Comparison of ENCODE assay signal across 8 cellular contexts in genomic region chr7:105015631-105015965, GRCh38. TPM values are rescaled to one million over a fixed set of nuclear protein-coding genes. Genes with fewer than 3 reads are reported as not detected.
DNase-seq lines count a peak whose midpoint lies in the region; ATAC-seq and TF ChIP-seq lines count a peak whose summit lies in the region.

No MANE protein-coding gene starts in this region.

- H3K56ac ChIP-seq in mesendoderm (ENCODE audit: low read length): peak overlapping the region; percentile 98

- H4K8ac ChIP-seq in mesendoderm (ENCODE audit: low read depth, low read length): no peak overlapping the region

- peaks cover 13 to 46% (median 28%) of the 10 kb centered on the region in 10 experiments for H3K4me1 ChIP-seq in BLaER1 treated with 17β-estradiol and CSF1 and Interleukin-3, amounts not matched to agents 10 nM and 100 nM
- H3K4me1 ChIP-seq in HAP-1 (peaks cover 17% of the 10 kb centered on the region), mesendoderm (ENCODE audit: control insufficient read depth, low read depth, low read length) (no peaks in the 10 kb centered on the region), upper lobe of right lung (peaks cover 26% of the 10 kb centered on the region)

- H3K27ac ChIP-seq in BLaER1 treated with 17β-estradiol and CSF1 and Interleukin-3, amounts not matched to agents 10 nM and 100 nM: peak overlapping the region; percentile 99 to 100 (median 100)
- H3K27ac ChIP-seq in RWPE1 (no peak overlapping the region), coronary artery (peak overlapping the region; percentile 99 to 100), mesendoderm (ENCODE audit: low read depth, low read length) (no peak overlapping the region), upper lobe of right lung (peak overlapping the region; percentile 100)

- peaks cover 22 to 65% (median 50%) of the 10 kb centered on the region in 11 experiments; a peak in 18 of 22 replicates for H4K20me1 ChIP-seq in BLaER1 treated with 17β-estradiol and CSF1 and Interleukin-3, amounts not matched to agents 10 nM and 100 nM

- no CpG with 5 or more reads among the region's 6 CpGs for WGBS in mesendoderm (ENCODE audit: extremely low coverage, insufficient coverage, low lambda C conversion rate)

- H3K27me3 ChIP-seq in BLaER1 treated with 17β-estradiol and CSF1 and Interleukin-3, amounts not matched to agents 10 nM and 100 nM: no peaks in the 10 kb centered on the region
- no peaks in the 10 kb centered on the region for H3K27me3 ChIP-seq in HAP-1 (ENCODE audit: low read depth)
- no peaks in the 10 kb centered on the region for H3K27me3 ChIP-seq in mesendoderm (ENCODE audit: insufficient read depth, low read length, poor library complexity)
- H3K27me3 ChIP-seq in upper lobe of right lung: no peaks in the 10 kb centered on the region

- peaks cover 0 to 3% (median 0%) of the 10 kb centered on the region in 11 experiments; a peak in 4 of 22 replicates for H3K36me3 ChIP-seq in BLaER1 treated with 17β-estradiol and CSF1 and Interleukin-3, amounts not matched to agents 10 nM and 100 nM
- H3K36me3 ChIP-seq in HAP-1 (replicated peaks): 0 out of 2 replicates have a peak, but pooled peaks cover 2% of the 10 kb centered on the region
- H3K36me3 ChIP-seq in mesendoderm (ENCODE audit: control insufficient read depth, insufficient read depth, low read length): no peaks in the 10 kb centered on the region
- H3K36me3 ChIP-seq in upper lobe of right lung: no peaks in the 10 kb centered on the region

- no peak overlapping the region for H2BK120ac ChIP-seq in mesendoderm (ENCODE audit: low read depth, low read length)

- CTCF ChIA-PET in RWPE1 (lab: Yijun Ruan, JAX): interaction anchor here (0.6 kb wide), 1 partner anchor 742 kb away, joined by 3 read pairs; no protein-coding TSS in a partner anchor

- peaks cover 69% of the 10 kb centered on the region for H3K79me2 ChIP-seq in mesendoderm (ENCODE audit: control insufficient read depth, insufficient read depth, low read length)

- TF ChIP-seq CTCF in RWPE1 (conservative IDR thresholded peaks at IDR 0.05; ENCODE audit: low read depth) (no peak), coronary artery (IDR thresholded peaks at IDR 0.05) (no peak), upper lobe of right lung (IDR thresholded peaks at IDR 0.05) (no peak)

- H2AK5ac ChIP-seq in mesendoderm (ENCODE audit: low read length): no peak overlapping the region

- no peak overlapping the region for H3K23ac ChIP-seq in mesendoderm (ENCODE audit: low read length)

- POLR2A ChIA-PET in RWPE1 (lab: Yijun Ruan, JAX; ENCODE audit: low non-redundant PET): no interaction called here

- H2BK15ac ChIP-seq in mesendoderm (replicated peaks; ENCODE audit: low read depth): no peak overlapping the region

- peak overlapping the region; percentile 84 to 97 (median 88) for H3K4me2 ChIP-seq in BLaER1 treated with 17β-estradiol and CSF1 and Interleukin-3, amounts not matched to agents 10 nM and 100 nM
- peak overlapping the region; percentile 46 for H3K4me2 ChIP-seq in mesendoderm (ENCODE audit: low read length)

- in situ Hi-C loops in HAP-1 (cut with MboI; ENCODE audit: low sequenced_read_pairs): no loop called here

- ATAC-seq in upper lobe of right lung (no peak), HG03457 (IDR thresholded peaks at IDR 0.05; ENCODE audit: unreplicated experiment) (no peak)

- intact Hi-C loops in upper lobe of right lung (cut with DNase I): no loop called here

- no peak overlapping the region for H4K5ac ChIP-seq in mesendoderm (ENCODE audit: low read length)

- H3K9ac ChIP-seq in BLaER1 treated with 17β-estradiol and CSF1 and Interleukin-3, amounts not matched to agents 10 nM and 100 nM: peak overlapping the region; percentile 97 to 100 (median 100)
- peak overlapping the region; percentile 97 for H3K9ac ChIP-seq in mesendoderm (ENCODE audit: low read length)

- H3K79me1 ChIP-seq in mesendoderm (ENCODE audit: low read length): peaks cover 1% of the 10 kb centered on the region

- H3K4me3 ChIP-seq in BLaER1 treated with 17β-estradiol and CSF1 and Interleukin-3, amounts not matched to agents 10 nM and 100 nM: peak overlapping the region; percentile 81 to 98 (median 90)
- H3K4me3 ChIP-seq in HAP-1 (peak overlapping the region; percentile 85), coronary artery (peak overlapping the region; percentile 94), mesendoderm (ENCODE audit: low read length) (peak overlapping the region; percentile 79), upper lobe of right lung (peak overlapping the region; percentile 89)

- H3K9me3 ChIP-seq in BLaER1 treated with 17β-estradiol and CSF1 and Interleukin-3, amounts not matched to agents 10 nM and 100 nM (replicated peaks in 1 of 11): no peaks in the 10 kb centered on the region
- H3K9me3 ChIP-seq in HAP-1 (no peaks in the 10 kb centered on the region), upper lobe of right lung (no peaks in the 10 kb centered on the region)

- no peak overlapping the region for H3K4ac ChIP-seq in mesendoderm (ENCODE audit: low read depth, low read length)

- H2BK5ac ChIP-seq in mesendoderm (ENCODE audit: low read length): peak overlapping the region; percentile 1

- H3K18ac ChIP-seq in mesendoderm (ENCODE audit: low read length): peak overlapping the region; percentile 34

- DNase-seq in HAP-1 (ENCODE audit: low spot score in 2 of 2): peak; percentile 50 to 56
- peak; percentile 28 for DNase-seq in RWPE1 (ENCODE audit: low spot score)
- DNase-seq in coronary artery (ENCODE audit: low spot score): no peak
- DNase-seq in mesendoderm: peak; percentile 67
- DNase-seq in upper lobe of right lung: no peak
- no peak for DNase-seq in occipital lobe (lab: John Stamatoyannopoulos, UW)

RNA-seq across cellular contexts. Expression of gene KMT2E, which starts 1.6 kb away (rescaled TPM):
- polyA plus RNA-seq in mesendoderm (2013, experiment 1 of 2): 21.7 TPM
- polyA plus RNA-seq in mesendoderm (2013, experiment 2 of 2): 21.7 TPM
- total RNA-seq in upper lobe of right lung (97.0 TPM), occipital lobe (261 TPM)

Comparison
In these comparisons a context has a peak if more than half of its experiments do, and no peak if none do; other contexts are left out.
1. H3K27ac ChIP-seq: peak in BLaER1 treated with 17β-estradiol and CSF1 and Interleukin-3, amounts not matched to agents 10 nM and 100 nM (11 of 11), coronary artery (2 of 2) and upper lobe of right lung (single experiment); none in RWPE1 (single experiment) and mesendoderm (single experiment).
2. DNase-seq: peak in HAP-1 (2 of 2), RWPE1 (single experiment) and mesendoderm (single experiment); none in coronary artery (single experiment), upper lobe of right lung (single experiment) and occipital lobe (single experiment).
3. Peak in every context shown above with its lines, with median percentiles within 50 percentile points of each other: H3K4me3 ChIP-seq.